Comparison of ENCODE assay signal across 9 cellular contexts in the genomic region with DNA sequence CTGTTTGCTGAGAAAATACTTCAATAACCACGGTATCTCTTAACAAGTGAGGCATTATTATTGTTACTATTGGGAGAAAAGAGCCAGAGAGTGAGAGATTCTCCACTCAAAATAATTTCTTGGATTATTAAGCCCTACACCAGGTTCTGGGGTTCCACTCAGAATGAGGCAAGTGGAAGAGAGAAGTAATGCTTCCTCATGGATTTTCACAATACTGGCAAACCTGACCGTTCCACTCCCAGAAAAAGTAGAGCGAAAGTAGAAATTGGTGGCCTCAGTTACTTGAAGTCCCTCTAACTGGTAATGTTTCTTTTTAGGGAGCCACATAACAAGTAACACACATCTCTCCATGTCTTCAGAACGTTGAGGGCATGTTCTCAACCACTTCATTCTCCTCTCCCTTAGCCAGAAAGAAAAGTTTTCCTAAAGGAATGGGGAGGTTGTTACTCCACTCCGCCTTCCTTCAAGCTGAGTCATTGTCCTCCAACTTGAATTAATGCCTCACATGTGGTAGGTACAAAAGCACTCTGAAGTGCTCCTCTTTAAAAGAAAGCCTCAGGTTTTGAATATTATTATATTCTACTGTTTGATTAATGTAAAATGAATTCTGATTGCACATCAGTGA. TPM values are rescaled to one million over a fixed set of nuclear protein-coding genes. Genes with fewer than 3 reads are reported as not detected.
DNase-seq lines count a peak whose midpoint lies in the region; ATAC-seq and TF ChIP-seq lines count a peak whose summit lies in the region.
"Had no signal": no experiment of that assay in that cellular context is flagged by ENCODE, and none has a peak within 500 bp of the region (broad histone marks: within the 10 kb centered on the region; RNA-seq: fewer than 3 reads in every experiment).

No MANE protein-coding gene starts in this region.

- H3K27me3 ChIP-seq in SJSA1 (replicated peaks) (no peaks in the 10 kb centered on the region), esophagus squamous epithelium (peaks cover 0 to 10% (median 0%) of the 10 kb centered on the region in 4 donors)

- DNase-seq in activated naive CD4-positive, alpha-beta T cell (lab: John Stamatoyannopoulos, UW), result no peak
- DNase-seq in SJSA1 (ENCODE audit: low read depth in 1 of 2, low spot score in 2 of 2) (peak; percentile 49 to 83), esophagus squamous epithelium (lab: John Stamatoyannopoulos, UW) (no peak), skeletal muscle cell (ENCODE audit: low read depth) (no peak), NCI-H1048 (lab: John Stamatoyannopoulos, UW) (no peak)

- H3K36me3 Mint-ChIP-seq in activated naive CD4-positive, alpha-beta T cell treated with anti-CD3 and anti-CD28 coated beads, Interleukin-2, amount 50 U/mL, for 24 hours, result no peaks in the 10 kb centered on the region

- peaks cover 55% of the 10 kb centered on the region for H3K4me1 Mint-ChIP-seq in activated naive CD4-positive, alpha-beta T cell treated with anti-CD3 and anti-CD28 coated beads, Interleukin-2, amount 50 U/mL, for 24 hours

- peak overlapping the region; percentile 38 for H3K27ac Mint-ChIP-seq in activated naive CD4-positive, alpha-beta T cell treated with anti-CD3 and anti-CD28 coated beads, Interleukin-2, amount 50 U/mL, for 24 hours

- no peaks in the 10 kb centered on the region for H3K9me3 Mint-ChIP-seq in activated naive CD4-positive, alpha-beta T cell treated with anti-CD3 and anti-CD28 coated beads, Interleukin-2, amount 50 U/mL, for 24 hours

- H3K9me3 ChIP-seq in SJSA1 (replicated peaks) (no peaks in the 10 kb centered on the region), esophagus squamous epithelium (no peaks in the 10 kb centered on the region)

- H3K27ac ChIP-seq in SJSA1, result peak overlapping the region; percentile 82
- H3K27ac ChIP-seq in esophagus squamous epithelium, result peak overlapping the region; percentile 1 to 96 (median 90)
- H3K27ac ChIP-seq: parathyroid adenoma had no signal

- intact Hi-C loops in esophagus squamous epithelium (cut with DNase I), result no loop called here

- no peak for TF ChIP-seq CTCF in esophagus squamous epithelium (IDR thresholded peaks at IDR 0.05)

- peak overlapping the region; percentile 80 for H3K4me3 ChIP-seq in SJSA1
- H3K4me3 ChIP-seq in esophagus squamous epithelium, result peak overlapping the region in 3 of 4 donors; percentile 61 to 79 (median 62)
- peak overlapping the region; percentile 79 for H3K4me3 ChIP-seq in skeletal muscle cell (ENCODE audit: low read depth, low read length)

- no peaks in the 10 kb centered on the region for H3K27me3 Mint-ChIP-seq in activated naive CD4-positive, alpha-beta T cell treated with anti-CD3 and anti-CD28 coated beads, Interleukin-2, amount 50 U/mL, for 24 hours

- 61 to 65% methylated on average over 5 of the region's 5 CpGs for WGBS in esophagus squamous epithelium, 2 donors

- ATAC-seq in HG03095 (IDR thresholded peaks at IDR 0.05; ENCODE audit: unreplicated experiment) (no peak), HG03457 (IDR thresholded peaks at IDR 0.05; ENCODE audit: unreplicated experiment) (no peak)

- H3K36me3 ChIP-seq in SJSA1, result peaks cover 62% of the 10 kb centered on the region
- peaks cover 0 to 3% (median 0%) of the 10 kb centered on the region in 3 donors for H3K36me3 ChIP-seq in esophagus squamous epithelium

- peak in 1 of 4 donors; percentile 28 for TF ChIP-seq POLR2A in esophagus squamous epithelium (IDR thresholded peaks at IDR 0.05)

- H3K4me1 ChIP-seq in SJSA1 (replicated peaks), result 0 out of 2 replicates have a peak, but pooled peaks cover 8% of the 10 kb centered on the region
- H3K4me1 ChIP-seq in esophagus squamous epithelium, result peaks cover 0 to 40% (median 0%) of the 10 kb centered on the region in 3 donors
- H3K4me1 ChIP-seq: parathyroid adenoma had no signal

- H3K4me3 Mint-ChIP-seq in activated naive CD4-positive, alpha-beta T cell treated with anti-CD3 and anti-CD28 coated beads, Interleukin-2, amount 50 U/mL, for 24 hours, result peak overlapping the region; percentile 90

RNA-seq across cellular contexts. Expression of a gene that starts 1.9 kb away (rescaled TPM):
- 22.7 and 32.8 TPM in 2 replicates for total RNA-seq in SJSA1 (2014; rRNA removed; shearing (Covaris generic))
- 1 to 10 TPM in 3 of 4 donors, under 1 TPM in 1; 0.38 to 6.7 (median 1.5) TPM for total RNA-seq in esophagus squamous epithelium

RNA-seq across cellular contexts. Expression of a gene that starts 48.1 kb away (rescaled TPM):
- 77.8 and 94.3 TPM in 2 replicates for total RNA-seq in SJSA1 (2014; rRNA removed; shearing (Covaris generic))
- 10 to 100 TPM in 1 of 4 donors, 1 to 10 TPM in 3; 1.5 to 17.2 (median 5.9) TPM for total RNA-seq in esophagus squamous epithelium

Comparison
In these comparisons a context has a peak if more than half of its experiments do, and no peak if none do; other contexts are left out.
1. DNase-seq: peak in SJSA1 (2 of 2); none in activated naive CD4-positive, alpha-beta T cell (0 of 4), esophagus squamous epithelium (single experiment), skeletal muscle cell (single experiment) and NCI-H1048 (single experiment).
2. Peak in every context shown above with its lines, with median percentiles within 50 percentile points of each other: H3K4me3 ChIP-seq.